ENCODE assay signal across 18 cellular contexts in genomic region chr17:1576500-1576899, GRCh38. TPM values are rescaled to one million over a fixed set of nuclear protein-coding genes. Genes with fewer than 3 reads are reported as not detected.
DNase-seq lines count a peak whose midpoint lies in the region; ATAC-seq and TF ChIP-seq lines count a peak whose summit lies in the region.
"Had no signal": no experiment of that assay in that cellular context is flagged by ENCODE, and none has a peak within 500 bp of the region (broad histone marks: within the 10 kb centered on the region; RNA-seq: fewer than 3 reads in every experiment).

No MANE protein-coding gene starts in this region.

- H3K27me3 ChIP-seq in right cardiac atrium (ENCODE audit: control insufficient read depth, insufficient read depth) (no peaks in the 10 kb centered on the region), hepatocyte (no peaks in the 10 kb centered on the region), gastrocnemius medialis (no peaks in the 10 kb centered on the region), vagina (no peaks in the 10 kb centered on the region)
- H3K27me3 ChIP-seq: uterus had no signal

- H3K9me2 ChIP-seq in hepatocyte (replicated peaks; ENCODE audit: insufficient read depth), result no peaks in the 10 kb centered on the region

- in situ Hi-C loops in gastrocnemius medialis (cut with MboI; ENCODE audit: low sequenced_read_pairs in 4 of 4), result loop anchor here in 2 of 4 donors (5.0 to 10.0 kb wide), 2 partner anchors 56 to 58 kb away; no protein-coding TSS in a partner anchor

- H2AFZ ChIP-seq in hepatocyte, result no peak overlapping the region
- H2AFZ ChIP-seq: GM23338 had no signal

- H4K20me1 ChIP-seq in hepatocyte (ENCODE audit: insufficient read depth, poor library complexity, severe bottlenecking), result no peaks in the 10 kb centered on the region

- H3K36me3 ChIP-seq in hepatocyte (replicated peaks; ENCODE audit: insufficient read depth, low read depth) (no peaks in the 10 kb centered on the region), gastrocnemius medialis (no peaks in the 10 kb centered on the region), vagina (no peaks in the 10 kb centered on the region)
- H3K36me3 ChIP-seq: uterus had no signal

- no peaks in the 10 kb centered on the region for H3K9me3 ChIP-seq in right cardiac atrium (ENCODE audit: control insufficient read depth, low read length)
- no peaks in the 10 kb centered on the region for H3K9me3 ChIP-seq in hepatocyte (ENCODE audit: low read depth)
- H3K9me3 ChIP-seq in gastrocnemius medialis, result no peaks in the 10 kb centered on the region
- no peaks in the 10 kb centered on the region for H3K9me3 ChIP-seq in vagina
- H3K9me3 ChIP-seq: uterus had no signal

- 90% methylated on average over 15 of the region's 15 CpGs for WGBS in right cardiac atrium
- 93% methylated on average over 15 of the region's 15 CpGs for WGBS in hepatocyte (ENCODE audit: low lambda C conversion rate, missing lambda C conversion rate)

- H3K4me3 ChIP-seq in right cardiac atrium (ENCODE audit: low read length), result no peak overlapping the region
- no peak overlapping the region for H3K4me3 ChIP-seq in hepatocyte
- H3K4me3 ChIP-seq in gastrocnemius medialis, result no peak overlapping the region
- no peak overlapping the region for H3K4me3 ChIP-seq in vagina
- H3K4me3 ChIP-seq: GM12878, GM23338, uterus had no signal

- no peaks in the 10 kb centered on the region for H3K79me2 ChIP-seq in hepatocyte

- no peak overlapping the region for H3K27ac ChIP-seq in right cardiac atrium (ENCODE audit: low read length)
- no peak overlapping the region for H3K27ac ChIP-seq in hepatocyte
- H3K27ac ChIP-seq in gastrocnemius medialis, result peak overlapping the region; percentile 90 to 97 (median 95)
- H3K27ac ChIP-seq in vagina, result peak overlapping the region; percentile 86

- no peak for TF ChIP-seq POLR2A in gastrocnemius medialis (IDR thresholded peaks at IDR 0.05)
- TF ChIP-seq POLR2A in vagina (IDR thresholded peaks at IDR 0.05), result no peak

- ATAC-seq in right cardiac atrium, result no peak
- no peak for ATAC-seq in Right ventricle myocardium inferior
- no peak for ATAC-seq in gastrocnemius medialis

- H3K4me1 ChIP-seq in right cardiac atrium (ENCODE audit: control insufficient read depth, insufficient read depth, low read length) (no peaks in the 10 kb centered on the region), hepatocyte (ENCODE audit: insufficient read depth) (peaks cover 9% of the 10 kb centered on the region), gastrocnemius medialis (peaks cover 44 to 46% of the 10 kb centered on the region in 2 donors), vagina (peaks cover 28% of the 10 kb centered on the region)

- no peak for TF ChIP-seq CTCF in hepatocyte (IDR thresholded peaks at IDR 0.05; ENCODE audit: poor library complexity)
- TF ChIP-seq CTCF in gastrocnemius medialis (IDR thresholded peaks at IDR 0.05 in 4 of 5, conservative IDR thresholded peaks at IDR 0.05 in 1 of 5), result no peak
- no peak for TF ChIP-seq CTCF in vagina (IDR thresholded peaks at IDR 0.05)

- H3K4me2 ChIP-seq in hepatocyte, result no peak overlapping the region
- H3K4me2 ChIP-seq: GM23338 had no signal

- DNase-seq in right cardiac atrium (peak in 2 of 3 donors; percentile 69 to 70), Right ventricle myocardium inferior (ENCODE audit: missing footprints) (no peak), hepatocyte (ENCODE audit: low spot score) (peak; percentile 3), gastrocnemius medialis (no peak), vagina (ENCODE audit: extremely low spot score in 2 of 2) (no peak), NCI-H2107 treated with DMSO at 0.1 percent for 48 hours (lab: John Stamatoyannopoulos, UW; ENCODE audit: unreplicated experiment) (no peak), NCI-H1436 (lab: John Stamatoyannopoulos, UW) (no peak)
- DNase-seq in activated naive CD4-positive, alpha-beta T cell treated with anti-CD3 and anti-CD28 coated beads, Interleukin-2, amount 50 U/mL, for 16 hours, result no peak
- DNase-seq: activated CD4-positive, alpha-beta memory T cell treated with anti-CD3 and anti-CD28 coated beads for 36 hours; activated T-cell treated with anti-CD3 and anti-CD28 coated beads, Interleukin-2, amount 50 U/mL, for 24 hours; cerebellar nuclear complex; NCI-H1092; nephron progenitor cell; stimulated activated CD4-positive, alpha-beta T cell treated with anti-CD3 and anti-CD28 coated beads, Interleukin-4, amount 100 ng/mL, for 24 hours; stimulated activated CD8-positive, alpha-beta memory T cell treated with anti-CD3 and anti-CD28 coated beads, Interleukin-4, amount 100 ng/mL, for 48 hours had no signal

- intact Hi-C loops in right cardiac atrium (cut with DNase I), result loop anchor here in 3 of 4 donors (5.0 kb wide), 2 partner anchors 51 to 71 kb away; partner anchors contain the start of genes RILP (in 2 of the 3), SCARF1 (in 2 of the 3) and SLC43A2 (in 1 of the 3)
- intact Hi-C loops in Right ventricle myocardium inferior (cut with DNase I), result no loop called here
- intact Hi-C loops in gastrocnemius medialis (cut with DNase I; ENCODE audit: low total_unique reads), result loop anchor here (5.0 to 10.0 kb wide), 3 partner anchors 141 to 468 kb away; partner anchors contain the start of gene OVCA2
- intact Hi-C loops in vagina (cut with DNase I), result loop anchor here (10.0 kb wide), 1 partner anchor 138 kb away; the partner anchor contains the start of gene TLCD2

RNA-seq across cellular contexts. Expression of gene PITPNA, which starts 13.9 kb away (rescaled TPM):
- total RNA-seq in right cardiac atrium (10 to 100 TPM; 46.5 to 63.5 (median 53.6) TPM), Right ventricle myocardium inferior (52.9 TPM), hepatocyte (25.4 and 26.8 TPM in 2 replicates), gastrocnemius medialis (10 to 100 TPM in 3 of 4 donors, 1 to 10 TPM in 1; 9.4 to 24.3 (median 19.6) TPM), vagina (46.4 TPM)
- polyA plus RNA-seq in right cardiac atrium (19.6 TPM), hepatocyte (55.0 and 58.0 TPM in 2 replicates)

RNA-seq across cellular contexts. Expression of gene SLC43A2, which starts 52.1 kb away (rescaled TPM):
- total RNA-seq in right cardiac atrium, result 1 to 10 TPM; 4.2 to 6.7 (median 5.6) TPM
- 3.4 TPM for polyA plus RNA-seq in right cardiac atrium
- total RNA-seq in Right ventricle myocardium inferior, result 5.5 TPM
- 6.0 and 6.1 TPM in 2 replicates for total RNA-seq in hepatocyte
- 9.8 and 10.2 TPM in 2 replicates for polyA plus RNA-seq in hepatocyte
- 10 to 100 TPM; 26.9 to 96.9 (median 55.2) TPM for total RNA-seq in gastrocnemius medialis
- total RNA-seq in vagina, result 5.2 TPM

Comparison
In these comparisons a context has a peak if more than half of its experiments do, and no peak if none do; other contexts are left out.
1. DNase-seq: peak in right cardiac atrium (2 of 3) and hepatocyte (single experiment); none in Right ventricle myocardium inferior (single experiment), gastrocnemius medialis (0 of 2), vagina (0 of 2), NCI-H2107 treated with DMSO at 0.1 percent for 48 hours (single experiment), NCI-H1436 (single experiment) and activated naive CD4-positive, alpha-beta T cell treated with anti-CD3 and anti-CD28 coated beads, Interleukin-2, amount 50 U/mL, for 16 hours (single experiment).
2. H3K27ac ChIP-seq: peak in gastrocnemius medialis (4 of 4) and vagina (single experiment); none in right cardiac atrium (single experiment) and hepatocyte (single experiment).